In the genomic region with DNA sequence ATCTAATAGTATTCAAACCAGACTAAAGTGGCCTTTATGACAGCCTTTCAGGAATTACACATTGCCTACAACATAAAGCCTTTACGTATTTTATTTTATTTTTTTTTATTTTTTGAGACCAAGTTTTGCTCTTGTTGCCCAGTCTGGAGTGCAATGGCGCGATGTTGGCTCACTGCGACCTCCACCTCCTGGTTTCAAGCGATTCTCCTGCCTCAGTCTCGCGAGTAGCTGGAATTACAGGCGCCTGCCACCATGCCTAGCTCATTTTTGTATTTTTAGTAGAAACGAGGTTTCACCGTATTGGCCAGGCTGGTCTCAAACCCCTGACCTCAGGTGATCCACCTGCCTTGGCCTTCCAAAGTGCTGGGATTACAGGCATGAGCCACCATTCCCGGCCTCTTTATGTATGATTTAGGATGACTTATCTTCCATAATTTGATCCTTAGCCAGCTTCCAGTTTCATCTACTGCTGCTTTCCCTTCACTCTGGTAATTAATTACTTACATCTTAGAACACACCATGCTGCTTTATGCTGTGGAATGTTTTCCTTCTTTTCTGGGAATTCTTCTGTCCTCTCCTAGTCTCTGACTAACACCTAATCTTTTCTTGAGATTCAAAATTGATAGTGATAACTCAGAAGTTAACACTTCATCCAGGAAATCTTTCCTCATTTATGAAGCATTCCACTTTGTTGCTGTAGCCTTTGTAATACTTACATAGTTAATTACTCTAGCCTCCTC, we compare ENCODE assay signal across 15 cellular contexts. TPM values are rescaled to one million over a fixed set of nuclear protein-coding genes. Genes with fewer than 3 reads are reported as not detected.
DNase-seq lines count a peak whose midpoint lies in the region; ATAC-seq, FAIRE-seq and TF ChIP-seq lines count a peak whose summit lies in the region.
"Had no signal": no experiment of that assay in that cellular context is flagged by ENCODE, and none has a peak within 500 bp of the region (broad histone marks: within the 10 kb centered on the region; RNA-seq: fewer than 3 reads in every experiment).

No MANE protein-coding gene starts in this region.

- dilution Hi-C loops in keratinocyte (cut with MboI; ENCODE audit: extremely low pct_ligation_motif_present, low sequenced_read_pairs): no loop called here

- H3K27me3 Mint-ChIP-seq in stimulated activated naive CD8-positive, alpha-beta T cell treated with anti-CD3 and anti-CD28 coated beads, Interleukin-15, Interleukin-2, amounts not matched to agents 100 ng/mL and 50 ng/mL, for 24 hours: no peaks in the 10 kb centered on the region
- H3K27me3 Mint-ChIP-seq in WTC11 (ENCODE audit: low read depth): peaks cover 14% of the 10 kb centered on the region

- H3K27me3 ChIP-seq in keratinocyte (ENCODE audit: control insufficient read depth, extremely low read depth, insufficient read depth, low read length) (no peaks in the 10 kb centered on the region), testis (no peaks in the 10 kb centered on the region)
- H3K27me3 ChIP-seq: body of pancreas had no signal

- peaks cover 42% of the 10 kb centered on the region for H3K36me3 Mint-ChIP-seq in stimulated activated naive CD8-positive, alpha-beta T cell treated with anti-CD3 and anti-CD28 coated beads, Interleukin-15, Interleukin-2, amounts not matched to agents 100 ng/mL and 50 ng/mL, for 24 hours (ENCODE audit: low read depth)
- H3K36me3 Mint-ChIP-seq in WTC11: peaks cover 27% of the 10 kb centered on the region

- DNase-seq in stimulated activated naive CD8-positive, alpha-beta T cell treated with anti-CD3 and anti-CD28 coated beads, Interleukin-15, Interleukin-2, amounts not matched to agents 100 U/mL and 50 U/mL, for 24 hours: no peak
- DNase-seq in WTC11 (ENCODE audit: low spot score) (no peak), keratinocyte (ENCODE audit: low read depth, low spot score) (no peak), dedifferentiated amniotic fluid mesenchymal stem cell (ENCODE audit: extremely low spot score) (no peak), testis (no peak), UCSD-AML1 (lab: John Stamatoyannopoulos, UW; ENCODE audit: unreplicated experiment) (no peak)
- DNase-seq: body of pancreas; foreskin melanocyte; MV-4-11; right cardiac atrium; stimulated activated CD4-positive, alpha-beta T cell treated with anti-CD3 and anti-CD28 coated beads, Interleukin-4, amount 100 ng/mL, for 4 hours; stimulated activated naive CD4-positive, alpha-beta T cell treated with Interleukin-2 at 50 U/mL for 16 hours had no signal

- H3K4me1 Mint-ChIP-seq in stimulated activated naive CD8-positive, alpha-beta T cell treated with anti-CD3 and anti-CD28 coated beads, Interleukin-15, Interleukin-2, amounts not matched to agents 100 ng/mL and 50 ng/mL, for 24 hours (ENCODE audit: low read depth): peaks cover 40% of the 10 kb centered on the region
- peaks cover 12% of the 10 kb centered on the region for H3K4me1 Mint-ChIP-seq in WTC11

- FAIRE-seq in keratinocyte (lab: Jason Lieb, UNC): no peak

- no peaks in the 10 kb centered on the region for H3K9me1 ChIP-seq in keratinocyte (ENCODE audit: control insufficient read depth, extremely low read depth, insufficient read depth, low read length)

- H3K4me1 ChIP-seq in keratinocyte (ENCODE audit: control insufficient read depth, extremely low read depth, insufficient read depth, low read length) (peaks cover 16% of the 10 kb centered on the region), testis (peaks cover 13% of the 10 kb centered on the region)

- no peak for TF ChIP-seq POLR2A in testis (IDR thresholded peaks at IDR 0.05)

- H3K36me3 ChIP-seq in keratinocyte (ENCODE audit: control insufficient read depth in 2 of 2, extremely low read depth in 1 of 2, insufficient read depth in 2 of 2, low read length in 2 of 2) (peaks cover 4 to 15% of the 10 kb centered on the region in 2 experiments), testis (ENCODE audit: low read depth, missing control alignments) (no peaks in the 10 kb centered on the region)

- no peaks in the 10 kb centered on the region for H3K9me3 Mint-ChIP-seq in stimulated activated naive CD8-positive, alpha-beta T cell treated with anti-CD3 and anti-CD28 coated beads, Interleukin-15, Interleukin-2, amounts not matched to agents 100 ng/mL and 50 ng/mL, for 24 hours
- peaks cover 3% of the 10 kb centered on the region for H3K9me3 Mint-ChIP-seq in WTC11

- POLR2A ChIA-PET in WTC11 (lab: Charles Lee): no interaction called here

- peak overlapping the region; percentile 8 for H3K4me2 ChIP-seq in keratinocyte (ENCODE audit: control insufficient read depth, extremely low read depth, insufficient read depth, low read depth, low read length)

- H2AFZ ChIP-seq in keratinocyte (ENCODE audit: control insufficient read depth, low read length): no peak overlapping the region

- intact Hi-C loops in testis (cut with DNase I; ENCODE audit: low total_unique reads): no loop called here

- no peak overlapping the region for H3K27ac ChIP-seq in keratinocyte (ENCODE audit: control insufficient read depth, insufficient read depth, low read length)
- no peak overlapping the region for H3K27ac ChIP-seq in testis
- H3K27ac ChIP-seq: body of pancreas had no signal

- no peak overlapping the region for H3K4me3 ChIP-seq in keratinocyte (ENCODE audit: control insufficient read depth in 2 of 3, extremely low read depth in 1 of 3, insufficient read depth in 2 of 3, low read depth in 1 of 3, low read length in 3 of 3)
- H3K4me3 ChIP-seq in testis: no peak overlapping the region
- H3K4me3 ChIP-seq: body of pancreas had no signal

- H3K4me3 Mint-ChIP-seq in stimulated activated naive CD8-positive, alpha-beta T cell treated with anti-CD3 and anti-CD28 coated beads, Interleukin-15, Interleukin-2, amounts not matched to agents 100 ng/mL and 50 ng/mL, for 24 hours: peak overlapping the region; percentile 95
- peak overlapping the region; percentile 96 for H3K4me3 Mint-ChIP-seq in WTC11

- no peak overlapping the region for H3K9ac ChIP-seq in keratinocyte (ENCODE audit: control insufficient read depth, extremely low read depth, insufficient read depth, low read length)

- H3K27ac Mint-ChIP-seq in stimulated activated naive CD8-positive, alpha-beta T cell treated with anti-CD3 and anti-CD28 coated beads, Interleukin-15, Interleukin-2, amounts not matched to agents 100 ng/mL and 50 ng/mL, for 24 hours: peak overlapping the region; percentile 57
- H3K27ac Mint-ChIP-seq in WTC11: peak overlapping the region; percentile 52

- no peaks in the 10 kb centered on the region for H4K20me1 ChIP-seq in keratinocyte (ENCODE audit: control insufficient read depth, extremely low read depth, insufficient read depth, low read length)

- TF ChIP-seq CTCF in WTC11 (IDR thresholded peaks at IDR 0.05) (no peak), keratinocyte (optimal IDR thresholded peaks at IDR 0.05 in 1 of 3, IDR thresholded peaks at IDR 0.05 in 1 of 3, conservative IDR thresholded peaks at IDR 0.05 in 1 of 3; ENCODE audit: extremely low read depth in 1 of 3, insufficient read depth in 2 of 3, low read length in 3 of 3) (no peak), testis (IDR thresholded peaks at IDR 0.05) (no peak)

- peaks cover 67% of the 10 kb centered on the region for H3K79me2 ChIP-seq in keratinocyte (ENCODE audit: control insufficient read depth, insufficient read depth, low read length)

- no peaks in the 10 kb centered on the region for H3K9me3 ChIP-seq in keratinocyte (ENCODE audit: control insufficient read depth, low read depth, low read length)
- no peaks in the 10 kb centered on the region for H3K9me3 ChIP-seq in testis
- H3K9me3 ChIP-seq: body of pancreas had no signal

- 67 to 80% methylated on average over 11 of the region's 11 CpGs for WGBS in testis, 2 donors

- no peak for ATAC-seq in stimulated activated naive CD8-positive, alpha-beta T cell treated with anti-CD3 and anti-CD28 coated beads, Interleukin-15, Interleukin-2, amounts not matched to agents 100 U/mL and 50 U/mL, for 24 hours
- ATAC-seq in WTC11 (no peak), GM21360 (IDR thresholded peaks at IDR 0.05; ENCODE audit: unreplicated experiment) (no peak)
- ATAC-seq: body of pancreas, Panc1, right cardiac atrium had no signal

- CTCF ChIA-PET in WTC11 (lab: Charles Lee): no interaction called here

TF ChIP-seq in WTC11, 78 proteins besides CTCF, POLR2A, EP300 and RAD21 (continues in another document):
- TF ChIP-seq, protein P1, sequence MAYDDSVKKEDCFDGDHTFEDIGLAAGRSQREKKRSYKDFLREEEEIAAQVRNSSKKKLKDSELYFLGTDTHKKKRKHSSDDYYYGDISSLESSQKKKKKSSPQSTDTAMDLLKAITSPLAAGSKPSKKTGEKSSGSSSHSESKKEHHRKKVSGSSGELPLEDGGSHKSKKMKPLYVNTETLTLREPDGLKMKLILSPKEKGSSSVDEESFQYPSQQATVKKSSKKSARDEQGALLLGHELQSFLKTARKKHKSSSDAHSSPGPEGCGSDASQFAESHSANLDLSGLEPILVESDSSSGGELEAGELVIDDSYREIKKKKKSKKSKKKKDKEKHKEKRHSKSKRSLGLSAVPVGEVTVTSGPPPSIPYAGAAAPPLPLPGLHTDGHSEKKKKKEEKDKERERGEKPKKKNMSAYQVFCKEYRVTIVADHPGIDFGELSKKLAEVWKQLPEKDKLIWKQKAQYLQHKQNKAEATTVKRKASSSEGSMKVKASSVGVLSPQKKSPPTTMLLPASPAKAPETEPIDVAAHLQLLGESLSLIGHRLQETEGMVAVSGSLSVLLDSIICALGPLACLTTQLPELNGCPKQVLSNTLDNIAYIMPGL (CRISPR knock-in tag; IDR thresholded peaks at IDR 0.05): no peak
- no peak for TF ChIP-seq FOXJ3 (CRISPR knock-in tag; IDR thresholded peaks at IDR 0.05; ENCODE audit: borderline replicate concordance)
- TF ChIP-seq, protein P2, sequence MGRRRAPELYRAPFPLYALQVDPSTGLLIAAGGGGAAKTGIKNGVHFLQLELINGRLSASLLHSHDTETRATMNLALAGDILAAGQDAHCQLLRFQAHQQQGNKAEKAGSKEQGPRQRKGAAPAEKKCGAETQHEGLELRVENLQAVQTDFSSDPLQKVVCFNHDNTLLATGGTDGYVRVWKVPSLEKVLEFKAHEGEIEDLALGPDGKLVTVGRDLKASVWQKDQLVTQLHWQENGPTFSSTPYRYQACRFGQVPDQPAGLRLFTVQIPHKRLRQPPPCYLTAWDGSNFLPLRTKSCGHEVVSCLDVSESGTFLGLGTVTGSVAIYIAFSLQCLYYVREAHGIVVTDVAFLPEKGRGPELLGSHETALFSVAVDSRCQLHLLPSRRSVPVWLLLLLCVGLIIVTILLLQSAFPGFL (CRISPR knock-in tag; IDR thresholded peaks at IDR 0.05; ENCODE audit: borderline replicate concordance): no peak

RNA-seq across cellular contexts. Expression of a gene that starts 2.6 kb away (rescaled TPM):
- total RNA-seq in WTC11 (2021) (70.4 to 72.4 TPM (median 71.3 TPM) in 3 replicates), testis (10 to 100 TPM; 33.4 to 42.3 TPM)
- polyA plus RNA-seq in keratinocyte (33.3 to 62.5 TPM (median 45.1 TPM) in 3 replicates), testis (ENCODE audit: insufficient read depth, low read depth, low replicate concordance) (42.8 TPM)
- polyA plus RNA-seq in keratinocyte (2011; ENCODE audit: low read depth): 34.8 TPM
- 38.9 and 71.7 TPM in 2 replicates for polyA plus RNA-seq in keratinocyte (2011; cell fraction: cytosol; rRNA removed)
- polyA plus RNA-seq in keratinocyte (2011; cell fraction: nucleus; rRNA removed): 67.7 and 93.8 TPM in 2 replicates
- 42.7 and 83.0 TPM in 2 replicates for polyA plus RNA-seq in keratinocyte (2012; ENCODE audit: low replicate concordance)
- polyA minus RNA-seq in keratinocyte: 11.4 to 26.2 TPM (median 15.2 TPM) in 3 replicates
- polyA minus RNA-seq in keratinocyte (2011; cell fraction: cytosol; rRNA and poly(A)+ RNA removed): 44.3 TPM
- polyA minus RNA-seq in keratinocyte (2011; cell fraction: nucleus; rRNA and poly(A)+ RNA removed): 20.2 and 60.7 TPM in 2 replicates
